In the genomic region with DNA sequence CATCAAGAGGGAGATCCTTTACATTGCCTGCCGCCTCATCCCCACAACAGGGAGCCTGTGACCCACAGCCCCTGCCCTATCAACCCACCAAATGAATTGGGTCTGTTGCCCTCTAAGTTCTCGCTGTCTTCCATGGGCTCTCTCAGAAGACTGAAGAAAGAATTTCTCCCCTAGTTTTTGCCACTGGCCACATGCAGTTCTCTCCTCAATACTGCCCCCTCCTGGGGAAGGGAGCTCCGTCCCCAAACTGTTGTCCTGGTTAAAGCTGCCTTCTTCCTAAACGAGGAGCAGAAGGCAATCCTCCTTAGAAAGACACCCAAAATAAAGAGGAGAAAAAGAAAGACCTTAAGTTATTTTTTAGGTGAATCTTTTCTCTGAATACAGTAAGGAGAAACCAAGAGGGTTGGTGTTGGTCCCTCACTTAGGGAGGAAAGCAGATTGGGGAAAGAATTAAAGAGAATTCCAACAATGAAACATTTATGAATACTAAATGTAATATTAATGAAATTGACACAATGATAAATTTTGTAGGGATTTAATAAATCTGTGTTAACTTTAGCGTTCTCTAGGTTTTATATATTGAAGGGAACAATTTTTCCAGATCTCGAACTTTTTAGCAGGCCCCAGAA, we compare ENCODE assay signal across 8 cellular contexts. TPM values are rescaled to one million over a fixed set of nuclear protein-coding genes. Genes with fewer than 3 reads are reported as not detected.
DNase-seq lines count a peak whose midpoint lies in the region; TF ChIP-seq lines count a peak whose summit lies in the region.

No MANE protein-coding gene starts in this region.

- H3K27me3 Mint-ChIP-seq in osteocyte (ENCODE audit: unreplicated experiment), result peaks cover 40% of the 10 kb centered on the region

- TF ChIP-seq CTCF in WI38 (IDR thresholded peaks at IDR 0.05; ENCODE audit: low read depth, low read length) (peak; percentile 88), osteocyte (IDR thresholded peaks at IDR 0.05) (peak; percentile 81)

- no peak overlapping the region for H3K27ac Mint-ChIP-seq in osteocyte (ENCODE audit: unreplicated experiment)

- H3K9me3 Mint-ChIP-seq in osteocyte (ENCODE audit: unreplicated experiment), result no peaks in the 10 kb centered on the region

- no peak overlapping the region for H3K4me3 Mint-ChIP-seq in osteocyte (ENCODE audit: unreplicated experiment)

- DNase-seq in activated CD4-positive, alpha-beta T cell treated with anti-CD3 and anti-CD28 coated beads for 24 hours (ENCODE audit: low read depth in 2 of 2), result peak; percentile 31 to 39
- DNase-seq in activated CD4-positive, alpha-beta T cell treated with anti-CD3 and anti-CD28 coated beads for 1 hour, result no peak
- DNase-seq in HCEC 1CT, result peak; percentile 39
- DNase-seq in NCI-H1694 treated with DMSO at 0.1 percent for 48 hours (lab: John Stamatoyannopoulos, UW), result peak; percentile 54
- DNase-seq in erythroblast (lab: John Stamatoyannopoulos, UW), result peak; percentile 36 to 60
- DNase-seq in osteocyte (ENCODE audit: extremely low spot score, unreplicated experiment), result no peak
- DNase-seq in NCI-H2171 treated with DMSO at 0.1 percent for 48 hours (lab: John Stamatoyannopoulos, UW), result no peak

- no peaks in the 10 kb centered on the region for H3K4me1 Mint-ChIP-seq in osteocyte (ENCODE audit: unreplicated experiment)

- H3K36me3 Mint-ChIP-seq in osteocyte (ENCODE audit: unreplicated experiment), result no peaks in the 10 kb centered on the region

- no peak overlapping the region for H3K4me3 ChIP-seq in WI38 (ENCODE audit: low read depth, low read length)

- no peak for TF ChIP-seq POLR2A in erythroblast (IDR thresholded peaks at IDR 0.05; ENCODE audit: low read length)

RNA-seq across cellular contexts. Expression of gene SATB2, which starts 31.1 kb away (rescaled TPM):
- total RNA-seq in osteocyte, result 11.6 and 12.8 TPM in 2 replicates

Comparison
In these comparisons a context has a peak if more than half of its experiments do, and no peak if none do; other contexts are left out.
1. DNase-seq: peak in activated CD4-positive, alpha-beta T cell treated with anti-CD3 and anti-CD28 coated beads for 24 hours (2 of 2), HCEC 1CT (single experiment), NCI-H1694 treated with DMSO at 0.1 percent for 48 hours (single experiment) and erythroblast (2 of 2); none in activated CD4-positive, alpha-beta T cell treated with anti-CD3 and anti-CD28 coated beads for 1 hour (single experiment), osteocyte (single experiment) and NCI-H2171 treated with DMSO at 0.1 percent for 48 hours (single experiment).